14 cellular contexts compared by ENCODE assay signal in the genomic region with DNA sequence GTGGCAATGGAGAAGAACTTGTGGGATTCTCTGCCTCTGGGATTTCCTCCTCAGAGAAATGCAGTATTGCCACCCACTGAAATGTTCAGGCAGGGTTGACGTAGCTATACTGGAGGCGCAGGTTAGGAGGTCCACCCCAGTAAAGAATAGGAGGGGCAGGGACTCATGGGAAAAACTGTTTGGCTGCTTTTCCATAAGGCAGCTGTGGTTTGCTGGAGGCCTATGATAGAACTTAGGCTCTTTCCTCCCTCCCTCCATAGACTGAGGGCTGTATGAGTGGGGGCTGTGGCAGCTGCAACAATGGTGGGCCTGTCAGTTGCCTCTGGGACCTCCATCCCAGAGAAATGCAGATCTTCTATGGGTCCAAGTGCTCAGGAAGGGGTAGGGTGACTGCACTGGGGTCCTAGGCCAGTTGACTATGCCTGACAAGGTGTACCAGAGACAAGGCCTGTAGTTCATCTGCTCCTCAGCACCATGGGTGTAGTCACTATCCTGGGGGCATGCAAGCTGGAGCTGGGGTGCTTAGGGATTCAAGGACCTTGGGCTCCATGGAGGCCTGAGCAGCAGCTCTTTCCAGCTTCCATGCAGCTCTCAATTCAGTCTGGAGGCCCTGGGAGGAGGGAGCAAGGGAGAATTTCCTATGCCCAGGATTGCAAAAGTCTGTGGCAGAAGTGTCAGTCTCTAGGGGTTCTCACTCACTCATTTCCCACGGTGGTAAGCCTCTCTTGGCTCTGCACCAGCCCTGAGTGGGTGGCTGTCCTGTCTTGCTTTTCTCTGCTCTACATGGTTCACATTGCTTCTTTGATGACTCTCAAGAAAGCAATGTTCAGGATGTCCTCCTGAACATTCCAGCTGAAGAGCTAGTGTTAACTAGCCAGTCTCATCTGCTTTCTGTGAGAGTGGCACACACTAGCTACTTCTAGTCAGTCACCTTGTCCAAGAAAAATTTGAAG.
A peak's percentile ranks its signal among the peaks of the same experiment; 100 is the strongest.
DNase-seq lines count a peak whose midpoint lies in the region; ATAC-seq and TF ChIP-seq lines count a peak whose summit lies in the region.
"Had no signal": no experiment of that assay in that cellular context is flagged by ENCODE, and none has a peak within 500 bp of the region (broad histone marks: within the 10 kb centered on the region; RNA-seq: fewer than 3 reads in every experiment).

No MANE protein-coding gene starts in this region.

- DNase-seq in AG08395 (ENCODE audit: low spot score) (peak; percentile 60), brain microvascular endothelial cell (peak; percentile 91), kidney tubule cell (ENCODE audit: low spot score) (peak; percentile 13), DMS53 (lab: John Stamatoyannopoulos, UW) (no peak), epidermal melanocyte (ENCODE audit: insufficient read length, low spot score) (no peak)
- DNase-seq in stimulated activated CD4-positive, alpha-beta T cell treated with anti-CD3 and anti-CD28 coated beads, Interleukin-4, amount 100 ng/mL, for 24 hours, result no peak
- DNase-seq: activated CD4-positive, CD25-positive, alpha-beta regulatory T cell treated with anti-CD3 and anti-CD28 coated beads, Interleukin-2, amount 50 U/mL, for 72 hours; cortex of kidney; KBM-7; midbrain; NCI-H1694; NCI-H526 had no signal

- peak overlapping the region; percentile 64 for H3K27ac ChIP-seq in brain microvascular endothelial cell

- H3K4me3 ChIP-seq in brain microvascular endothelial cell (ENCODE audit: low read depth, low read length), result no peak overlapping the region

- no peaks in the 10 kb centered on the region for H3K36me3 ChIP-seq in brain microvascular endothelial cell (replicated peaks)

- ATAC-seq in HG02885 (IDR thresholded peaks at IDR 0.05; ENCODE audit: poor library complexity, unreplicated experiment), result peak; percentile 59
- ATAC-seq in GM19397 (IDR thresholded peaks at IDR 0.05; ENCODE audit: unreplicated experiment), result no peak

- no peaks in the 10 kb centered on the region for H3K27me3 ChIP-seq in brain microvascular endothelial cell (replicated peaks)

- no peak for TF ChIP-seq CTCF in brain microvascular endothelial cell (IDR thresholded peaks at IDR 0.05; ENCODE audit: low read depth, low read length, missing control alignments)

- in situ Hi-C loops in brain microvascular endothelial cell (cut with HindIII; ENCODE audit: low pct_ligation_motif_present, low sequenced_read_pairs), result no loop called here

Comparison
In these comparisons a context has a peak if more than half of its experiments do, and no peak if none do; other contexts are left out.
1. DNase-seq: peak in AG08395 (single experiment), brain microvascular endothelial cell (single experiment) and kidney tubule cell (single experiment); none in DMS53 (single experiment), epidermal melanocyte (single experiment) and stimulated activated CD4-positive, alpha-beta T cell treated with anti-CD3 and anti-CD28 coated beads, Interleukin-4, amount 100 ng/mL, for 24 hours (single experiment).